8 cellular contexts compared by ENCODE assay signal in the genomic region with DNA sequence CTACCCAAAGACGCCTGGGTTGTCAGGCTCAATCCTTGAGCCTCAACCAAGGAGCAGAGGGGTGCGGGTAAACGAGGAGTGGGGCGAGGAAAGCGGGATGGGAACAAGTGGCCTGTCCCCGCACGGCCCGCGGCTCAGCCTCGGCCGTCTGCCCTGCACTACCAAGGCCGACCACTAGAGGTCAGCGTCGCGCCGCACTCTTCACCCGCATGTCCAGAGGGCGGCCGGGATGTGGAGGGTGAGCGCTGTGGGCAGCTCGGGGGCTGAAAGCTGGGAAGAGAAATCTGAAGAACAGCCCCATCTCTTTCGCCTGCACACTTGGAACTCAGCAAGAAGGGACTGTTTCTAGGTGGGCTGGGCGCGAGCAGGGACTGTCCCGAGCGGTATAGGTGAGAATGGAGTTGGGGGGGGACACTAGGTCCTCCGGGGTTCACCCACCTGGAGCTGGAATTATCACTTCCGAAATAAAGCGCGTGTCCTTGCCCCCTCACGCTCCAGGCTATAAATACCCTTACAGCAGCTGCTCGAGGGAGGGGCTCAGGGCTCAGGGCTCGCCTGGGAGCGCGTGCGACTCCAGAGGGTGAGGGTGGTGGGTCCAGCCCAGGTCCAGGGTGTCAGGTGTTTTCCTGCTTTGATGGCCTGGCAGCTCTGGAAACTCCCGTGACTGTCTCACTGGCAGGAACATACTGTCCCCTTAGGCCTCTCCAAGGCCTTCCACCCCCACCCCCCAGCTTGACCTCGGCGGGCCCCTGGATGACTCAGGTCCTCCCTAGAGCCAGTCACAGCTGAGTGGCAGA. TPM values are rescaled to one million over a fixed set of nuclear protein-coding genes. Genes with fewer than 3 reads are reported as not detected.
DNase-seq lines count a peak whose midpoint lies in the region; ATAC-seq and TF ChIP-seq lines count a peak whose summit lies in the region.

No MANE protein-coding gene starts in this region.

- TF ChIP-seq POLR2A in stomach (IDR thresholded peaks at IDR 0.05) = no peak

- no peaks in the 10 kb centered on the region for H3K36me3 ChIP-seq in neural progenitor cell
- no peaks in the 10 kb centered on the region for H3K36me3 ChIP-seq in stomach

- H3K4me1 ChIP-seq in foreskin keratinocyte (no peaks in the 10 kb centered on the region), neural progenitor cell (peaks cover 5% of the 10 kb centered on the region), stomach (peaks cover 16 to 21% (median 20%) of the 10 kb centered on the region in 4 donors)

- no peaks in the 10 kb centered on the region for H3K9me3 Mint-ChIP-seq in neural progenitor cell

- H3F3A ChIP-seq in neural progenitor cell (ENCODE audit: low read depth) = no peaks in the 10 kb centered on the region

- H3K9ac ChIP-seq in neural progenitor cell = no peak overlapping the region

- peak overlapping the region; percentile 91 for H3K4me3 Mint-ChIP-seq in neural progenitor cell

- peak; percentile 92 for DNase-seq in D341Med (ENCODE audit: low spot score)
- peak; percentile 91 for DNase-seq in GM20000 (ENCODE audit: low spot score)
- peak; percentile 35 for DNase-seq in HS-5 (ENCODE audit: low read depth)
- peak; percentile 65 for DNase-seq in RPMI7951 (ENCODE audit: low read depth)
- DNase-seq in activated gamma-delta T cell treated with anti-CD3 and anti-CD28 coated beads, Interleukin-2, amount 50 U/mL, for 16 hours (ENCODE audit: low read depth) = peak; percentile 60
- peak; percentile 16 to 38 for DNase-seq in foreskin keratinocyte
- peak; percentile 89 for DNase-seq in neural progenitor cell (ENCODE audit: low spot score)
- DNase-seq in stomach = peak; percentile 85

- intact Hi-C loops in stomach (cut with DNase I; ENCODE audit: low total_unique reads) = loop anchor here (5.0 to 10.0 kb wide), 2 partner anchors 109 to 126 kb away; no protein-coding TSS in a partner anchor

- peak overlapping the region; percentile 65 for H3K4me3 ChIP-seq in neural progenitor cell
- peak overlapping the region; percentile 62 to 93 (median 87) for H3K4me3 ChIP-seq in stomach

- H3K4me1 Mint-ChIP-seq in neural progenitor cell = peaks cover 16% of the 10 kb centered on the region

- no peaks in the 10 kb centered on the region for H4K20me1 ChIP-seq in neural progenitor cell (ENCODE audit: low read depth)

- TF ChIP-seq CTCF in GM20000 (IDR thresholded peaks at IDR 0.05; ENCODE audit: extremely low read depth, missing control alignments) (peak; percentile 99), foreskin keratinocyte (conservative IDR thresholded peaks at IDR 0.05) (peak; percentile 96), neural progenitor cell (IDR thresholded peaks at IDR 0.05) (peak; percentile 97), stomach (IDR thresholded peaks at IDR 0.05) (peak in 6 of 7 experiments; percentile 99 to 100 (median 100))

- peak; percentile 69 for ATAC-seq in foreskin keratinocyte

- no peaks in the 10 kb centered on the region for H3K36me3 Mint-ChIP-seq in neural progenitor cell

- H3K27ac ChIP-seq in foreskin keratinocyte = no peak overlapping the region
- no peak overlapping the region for H3K27ac ChIP-seq in neural progenitor cell
- peak overlapping the region; percentile 78 to 92 (median 86) for H3K27ac ChIP-seq in stomach

- peaks cover 16% of the 10 kb centered on the region for H3K27me3 Mint-ChIP-seq in neural progenitor cell (ENCODE audit: insufficient read depth, low read depth)

- peak overlapping the region; percentile 52 for H3K27ac Mint-ChIP-seq in neural progenitor cell

- TF ChIP-seq EP300 in stomach (IDR thresholded peaks at IDR 0.05) = no peak

- H3K9me3 ChIP-seq in neural progenitor cell (ENCODE audit: low read depth) (no peaks in the 10 kb centered on the region), stomach (no peaks in the 10 kb centered on the region)

- H3K4me2 ChIP-seq in neural progenitor cell = peak overlapping the region; percentile 92

- H3K27me3 ChIP-seq in foreskin keratinocyte (peaks cover 7% of the 10 kb centered on the region), neural progenitor cell (peaks cover 66% of the 10 kb centered on the region), stomach (peaks cover 0 to 19% (median 5%) of the 10 kb centered on the region in 3 donors)

- 0 to 9% (median 8%) methylated on average over 25 to 39 of the region's 39 CpGs for WGBS in stomach, 5 donors

- H3K79me2 ChIP-seq in neural progenitor cell (ENCODE audit: low read depth) = no peaks in the 10 kb centered on the region

- H2AFZ ChIP-seq in neural progenitor cell (replicated peaks) = peak overlapping the region; percentile 89

RNA-seq across cellular contexts. Expression of a gene that starts 9.8 kb away (rescaled TPM):
- not detected in 2 replicates for total RNA-seq in RPMI7951 (2014; rRNA removed; shearing (Covaris generic))
- total RNA-seq in foreskin keratinocyte (not detected in 2 replicates), neural progenitor cell (ENCODE audit: low replicate concordance) (not detected in 2 replicates), stomach (1 to 10 TPM in 1 of 5 donors, not detected in 4; 2.0 TPM)
- polyA plus RNA-seq in foreskin keratinocyte (not detected in 2 replicates), stomach (under 1 TPM in 2 of 3 donors, not detected in 1; 0.30 to 0.46 TPM)

RNA-seq across cellular contexts. Expression of a gene that starts 14.6 kb away (rescaled TPM):
- total RNA-seq in RPMI7951 (2014; rRNA removed; shearing (Covaris generic)) = 2.2 and 4.1 TPM in 2 replicates
- total RNA-seq in foreskin keratinocyte (0.04 and 0.07 TPM in 2 replicates), neural progenitor cell (ENCODE audit: low replicate concordance) (0.95 and 2.1 TPM in 2 replicates), stomach (10 to 100 TPM in 1 of 5 donors, under 1 TPM in 1, not detected in 3; 0.18 to 26.3 TPM)
- polyA plus RNA-seq in foreskin keratinocyte (0.02 and 0.04 TPM in 2 replicates), stomach (under 1 TPM in 2 of 3 donors, not detected in 1; 0.18 to 0.44 TPM)

RNA-seq across cellular contexts. Expression of a gene that starts 31.3 kb away (rescaled TPM):
- total RNA-seq in RPMI7951 (2014; rRNA removed; shearing (Covaris generic)) = 0.12 TPM in 1 of 2 replicates, not detected in the other
- total RNA-seq in foreskin keratinocyte = not detected in 2 replicates
- polyA plus RNA-seq in foreskin keratinocyte = not detected in 2 replicates
- not detected in 2 replicates for total RNA-seq in neural progenitor cell (ENCODE audit: low replicate concordance)
- total RNA-seq in stomach = under 1 TPM in 1 of 5 donors, not detected in 4; 0.37 TPM
- 1 to 10 TPM in 1 of 3 donors, under 1 TPM in 2; 0.40 to 6.0 (median 0.44) TPM for polyA plus RNA-seq in stomach

RNA-seq across cellular contexts. Expression of a gene that starts 38.3 kb away (rescaled TPM):
- 8.4 and 10.2 TPM in 2 replicates for total RNA-seq in RPMI7951 (2014; rRNA removed; shearing (Covaris generic))
- 9.1 and 9.6 TPM in 2 replicates for total RNA-seq in foreskin keratinocyte
- polyA plus RNA-seq in foreskin keratinocyte = 5.3 and 5.4 TPM in 2 replicates
- 16.6 and 18.2 TPM in 2 replicates for total RNA-seq in neural progenitor cell (ENCODE audit: low replicate concordance)
- total RNA-seq in stomach = 10 to 100 TPM in 3 of 5 donors, 1 to 10 TPM in 1, under 1 TPM in 1; 0.58 to 25.5 (median 14.9) TPM
- 10 to 100 TPM in 2 of 3 donors, 1 to 10 TPM in 1; 6.5 to 13.3 (median 12.8) TPM for polyA plus RNA-seq in stomach

Comparison
In these comparisons a context has a peak if more than half of its experiments do, and no peak if none do; other contexts are left out.
1. DNase-seq: peak in every context shown above with its lines; median percentile 92 in D341Med; 91 in GM20000; 89 in neural progenitor cell; 85 in stomach; 65 in RPMI7951; 60 in activated gamma-delta T cell treated with anti-CD3 and anti-CD28 coated beads, Interleukin-2, amount 50 U/mL, for 16 hours; 35 in HS-5; 27 in foreskin keratinocyte.
2. H3K27ac ChIP-seq: peak in stomach (5 of 5); none in foreskin keratinocyte (single experiment) and neural progenitor cell (single experiment).
3. Peak in every context shown above with its lines, with median percentiles within 50 percentile points of each other: CTCF ChIP-seq.